Comparison of ENCODE assay signal across 8 cellular contexts in genomic region chr3:171704002-171704401, GRCh38.
DNase-seq lines count a peak whose midpoint lies in the region; ATAC-seq and TF ChIP-seq lines count a peak whose summit lies in the region.

No MANE protein-coding gene starts in this region.

- no peaks in the 10 kb centered on the region for H3K4me1 Mint-ChIP-seq in activated CD4-positive, alpha-beta T cell treated with anti-CD3 and anti-CD28 coated beads for 36 hours

- no peak overlapping the region for H2AK5ac ChIP-seq in IMR-90 (ENCODE audit: low read depth, low read length)

- no TSS peak for BruUV-seq in IMR-90 (replicated peaks; lab: Mats Ljungman, UMichigan)

- dilution Hi-C loops in IMR-90 (cut with HindIII; ENCODE audit: low sequenced_read_pairs, unreplicated experiment), result no loop called here

- H3K4me3 Mint-ChIP-seq in activated CD4-positive, alpha-beta T cell treated with anti-CD3 and anti-CD28 coated beads for 36 hours, result no peak overlapping the region

- H3F3A ChIP-seq in SU-DHL-6 (ENCODE audit: insufficient read depth), result no peaks in the 10 kb centered on the region

- no peak for TF ChIP-seq EP300 in stomach (IDR thresholded peaks at IDR 0.05)

- no peaks in the 10 kb centered on the region for H3K36me3 Mint-ChIP-seq in activated CD4-positive, alpha-beta T cell treated with anti-CD3 and anti-CD28 coated beads for 36 hours (ENCODE audit: low read depth)

- ATAC-seq in activated CD4-positive, alpha-beta T cell treated with anti-CD3 and anti-CD28 coated beads for 36 hours, result no peak
- peak; percentile 62 for ATAC-seq in IMR-90 (ENCODE audit: low read depth)
- ATAC-seq in GM21390 (IDR thresholded peaks at IDR 0.05; ENCODE audit: unreplicated experiment), result no peak
- no peak for ATAC-seq in HG03460 (IDR thresholded peaks at IDR 0.05; ENCODE audit: unreplicated experiment)

- no peak overlapping the region for H3K4ac ChIP-seq in IMR-90 (ENCODE audit: low read depth, low read length)

- H3K4me2 ChIP-seq in IMR-90 (ENCODE audit: low read depth, low read length), result no peak overlapping the region
- H3K4me2 ChIP-seq in SU-DHL-6 (ENCODE audit: low read depth, low read length, poor library complexity, severe bottlenecking), result no peak overlapping the region

- H3K18ac ChIP-seq in IMR-90 (ENCODE audit: low read depth, low read length), result no peak overlapping the region

- no peak overlapping the region for H2BK5ac ChIP-seq in IMR-90 (ENCODE audit: low read depth, low read length, poor library complexity, severe bottlenecking)

- no peak overlapping the region for H4K5ac ChIP-seq in IMR-90 (ENCODE audit: low read depth, low read length)

- no peak overlapping the region for H3K14ac ChIP-seq in IMR-90 (replicated peaks; ENCODE audit: low read depth, low read length)

- CTCF ChIA-PET in activated CD4-positive, alpha-beta T cell treated with anti-CD3 and anti-CD28 coated beads for 36 hours (lab: Charles Lee), result interaction anchor here (1.0 to 3.5 kb wide), 3 partner anchors 15 to 68 kb away, joined by 3 to 21 read pairs (median 4); no protein-coding TSS in a partner anchor
- CTCF ChIA-PET in IMR-90 (lab: Yijun Ruan, JAX), result no interaction called here

- no peak overlapping the region for H2BK15ac ChIP-seq in IMR-90 (ENCODE audit: low read depth, low read length)

- H3K9me1 ChIP-seq in IMR-90 (ENCODE audit: insufficient read depth, low read length), result no peaks in the 10 kb centered on the region

- no peak overlapping the region for H2AK9ac ChIP-seq in IMR-90 (replicated peaks; ENCODE audit: low read depth, low read length, poor library complexity)

- TF ChIP-seq POLR2A in IMR-90 (IDR thresholded peaks at IDR 0.05; ENCODE audit: low read depth, low read length) (no peak), stomach (IDR thresholded peaks at IDR 0.05) (no peak)

- POLR2A ChIA-PET in activated CD4-positive, alpha-beta T cell treated with anti-CD3 and anti-CD28 coated beads for 36 hours (lab: Charles Lee), result no interaction called here
- POLR2A ChIA-PET in IMR-90 (lab: Charles Lee; ENCODE audit: unreplicated experiment), result no interaction called here

- H3K9me3 ChIP-seq in IMR-90 (ENCODE audit: control insufficient read depth, insufficient read depth, low read length), result peaks cover 2% of the 10 kb centered on the region; the same call in 1 of the 2 replicates
- no peaks in the 10 kb centered on the region for H3K9me3 ChIP-seq in SU-DHL-6 (ENCODE audit: insufficient read depth, low read length)
- H3K9me3 ChIP-seq in stomach, result peaks cover 0 to 6% (median 0%) of the 10 kb centered on the region in 4 donors

- H3K9ac ChIP-seq in IMR-90 (ENCODE audit: low read depth, low read length), result no peak overlapping the region
- no peak overlapping the region for H3K9ac ChIP-seq in SU-DHL-6 (ENCODE audit: low read length)

- no peak overlapping the region for H2AFZ ChIP-seq in IMR-90 (replicated peaks; ENCODE audit: low read length, poor library complexity)
- no peak overlapping the region for H2AFZ ChIP-seq in SU-DHL-6 (ENCODE audit: low read depth, low read length, severe bottlenecking)

- H3K27ac Mint-ChIP-seq in activated CD4-positive, alpha-beta T cell treated with anti-CD3 and anti-CD28 coated beads for 36 hours, result no peak overlapping the region

- H3K4me1 ChIP-seq in IMR-90 (ENCODE audit: control insufficient read depth, insufficient read depth, low read length), result no peaks in the 10 kb centered on the region
- no peaks in the 10 kb centered on the region for H3K4me1 ChIP-seq in stomach

- in situ Hi-C loops in IMR-90 (cut with MboI; ENCODE audit: low sequenced_read_pairs), result no loop called here

- H4K91ac ChIP-seq in IMR-90 (ENCODE audit: insufficient read depth, low read depth, low read length), result no peak overlapping the region

- H3K4me3 ChIP-seq in IMR-90 (ENCODE audit: insufficient read depth, low read depth, low read length), result no peak overlapping the region
- H3K4me3 ChIP-seq in SU-DHL-6 (ENCODE audit: insufficient read depth, low read length, poor library complexity, severe bottlenecking), result no peak overlapping the region
- H3K4me3 ChIP-seq in fibroblast of the aortic adventitia (ENCODE audit: low read depth, low read length), result no peak overlapping the region
- H3K4me3 ChIP-seq in stomach, result no peak overlapping the region

- peaks cover 8% of the 10 kb centered on the region for H3K27me3 Mint-ChIP-seq in activated CD4-positive, alpha-beta T cell treated with anti-CD3 and anti-CD28 coated beads for 36 hours

- peak; percentile 53 for TF ChIP-seq CTCF in IMR-90 (conservative IDR thresholded peaks at IDR 0.05; ENCODE audit: low read depth, low read length)
- TF ChIP-seq CTCF in SU-DHL-6 (IDR thresholded peaks at IDR 0.05; ENCODE audit: insufficient read depth, low read length, poor library complexity, severe bottlenecking), result peak; percentile 19
- peak; percentile 60 for TF ChIP-seq CTCF in fibroblast of the aortic adventitia (IDR thresholded peaks at IDR 0.05; ENCODE audit: insufficient read depth, low read length)
- peak in 5 of 7 experiments; percentile 13 to 61 (median 48) for TF ChIP-seq CTCF in stomach (IDR thresholded peaks at IDR 0.05)

- H4K20me1 ChIP-seq in IMR-90 (ENCODE audit: insufficient read depth, low read length), result no peaks in the 10 kb centered on the region
- no peaks in the 10 kb centered on the region for H4K20me1 ChIP-seq in SU-DHL-6 (ENCODE audit: low read depth, low read length)

- no peaks in the 10 kb centered on the region for H3K79me1 ChIP-seq in IMR-90 (ENCODE audit: low read depth in 1 of 2, low read length in 2 of 2)

- no peaks in the 10 kb centered on the region for H3K79me2 ChIP-seq in SU-DHL-6 (ENCODE audit: insufficient read depth, low read length)

- H3K27me3 ChIP-seq in IMR-90 (ENCODE audit: control insufficient read depth, insufficient read depth, low read length) (no peaks in the 10 kb centered on the region), SU-DHL-6 (ENCODE audit: low read length) (no peaks in the 10 kb centered on the region), stomach (no peaks in the 10 kb centered on the region)

- no peak overlapping the region for H3K27ac ChIP-seq in IMR-90 (ENCODE audit: insufficient read depth, low read length)
- H3K27ac ChIP-seq in SU-DHL-6 (ENCODE audit: low read depth, low read length), result no peak overlapping the region
- H3K27ac ChIP-seq in stomach, result no peak overlapping the region

- H3K9me3 Mint-ChIP-seq in activated CD4-positive, alpha-beta T cell treated with anti-CD3 and anti-CD28 coated beads for 36 hours (ENCODE audit: low read depth), result peaks cover 3% of the 10 kb centered on the region

- no peak overlapping the region for H3K23ac ChIP-seq in IMR-90 (ENCODE audit: low read depth, low read length)

- H4K8ac ChIP-seq in IMR-90 (ENCODE audit: low read depth in 2 of 2, low read length in 2 of 2), result no peak overlapping the region

- peak; percentile 64 for TF ChIP-seq RAD21 in IMR-90 (IDR thresholded peaks at IDR 0.05; ENCODE audit: low read length)

- peak; percentile 39 for DNase-seq in activated CD4-positive, alpha-beta T cell treated with anti-CD3 and anti-CD28 coated beads for 36 hours
- DNase-seq in activated CD4-positive, alpha-beta T cell treated with anti-CD3 and anti-CD28 coated beads, Interleukin-2, amount 50 U/mL, for 1 hour, result no peak
- DNase-seq in IMR-90, result peak; percentile 37
- DNase-seq in fibroblast of the aortic adventitia (ENCODE audit: low read depth), result peak; percentile 54
- DNase-seq in stomach, result peak; percentile 56

- H3K9me2 ChIP-seq in SU-DHL-6 (replicated peaks; ENCODE audit: insufficient read depth, low read length), result no peaks in the 10 kb centered on the region

- no CpG with 5 or more reads among the region's 2 CpGs for WGBS in IMR-90 (ENCODE audit: extremely low coverage in 2 of 2, insufficient read length in 1 of 2), 2 experiments
- 12 to 23% (median 19%) methylated on average over 2 of the region's 2 CpGs for WGBS in stomach, 5 donors

- H2BK20ac ChIP-seq in IMR-90 (ENCODE audit: low read depth, low read length), result no peak overlapping the region

- H3K36me3 ChIP-seq in IMR-90 (ENCODE audit: control insufficient read depth, insufficient read depth, low read length) (peaks cover 2% of the 10 kb centered on the region; the same call in 1 of the 2 replicates), SU-DHL-6 (ENCODE audit: low read length) (no peaks in the 10 kb centered on the region), stomach (peaks cover 0 to 25% (median 8%) of the 10 kb centered on the region in 4 donors)

- H3K56ac ChIP-seq in IMR-90 (ENCODE audit: extremely low read depth, insufficient read depth, low read length), result no peak overlapping the region

- H2BK120ac ChIP-seq in IMR-90 (ENCODE audit: low read depth, low read length), result no peak overlapping the region

- intact Hi-C loops in activated CD4-positive, alpha-beta T cell treated with anti-CD3 and anti-CD28 coated beads for 36 hours (cut with DNase I, micrococcal nuclease), result loop anchor here (1.0 to 5.0 kb wide), 3 partner anchors 68 to 637 kb away; no protein-coding TSS in a partner anchor
- intact Hi-C loops in IMR-90 (cut with micrococcal nuclease), result loop anchor here (1.0 kb wide), 1 partner anchor 68 kb away; no protein-coding TSS in a partner anchor
- intact Hi-C loops in stomach (cut with DNase I; ENCODE audit: low total_unique reads), result no loop called here

TF ChIP-seq in IMR-90, 13 proteins besides CTCF, POLR2A, EP300 and RAD21:
- TF ChIP-seq MAFK (IDR thresholded peaks at IDR 0.05; ENCODE audit: low read depth, low read length), result no peak
- TF ChIP-seq SMC3 (IDR thresholded peaks at IDR 0.05; ENCODE audit: low read depth, low read length), result peak; percentile 66
- no peak for TF ChIP-seq RCOR1 (IDR thresholded peaks at IDR 0.05; ENCODE audit: insufficient replicate concordance, low read length)
- no peak for TF ChIP-seq MAZ (IDR thresholded peaks at IDR 0.05; ENCODE audit: borderline replicate concordance, low read depth, low read length)
